ENCODE assay signal across 8 cellular contexts in genomic region chr1:1231400-1232223, GRCh38. TPM values are rescaled to one million over a fixed set of nuclear protein-coding genes. Genes with fewer than 3 reads are reported as not detected.
DNase-seq lines count a peak whose midpoint lies in the region; ATAC-seq and TF ChIP-seq lines count a peak whose summit lies in the region.

SDF4 (minus strand) TSS chr1:1232001; CDS start chr1:1228772, 3,229 bp downstream.

- intact Hi-C loops in activated T-helper 2 cell treated with anti-CD3 and anti-CD28 coated beads, Interferon-gamma antibody, Interleukin-2, Interleukin-4, amounts not matched to agents 10 μg/mL and 5 μg/mL and 100 μg/mL, durations not matched to agents 14 hours and 24 hours and 36 hours (cut with micrococcal nuclease), result loop anchor here (2.0 to 5.0 kb wide), 2 partner anchors 17 to 41 kb away; partner anchors contain the start of genes TNFRSF4 and UBE2J2

- H3K9me3 ChIP-seq in Loucy (ENCODE audit: insufficient read depth, low read depth, low read length) (no peaks in the 10 kb centered on the region), RWPE2 (ENCODE audit: severe bottlenecking) (no peaks in the 10 kb centered on the region)

- H3K27ac Mint-ChIP-seq in activated T-helper 2 cell treated with anti-CD3 and anti-CD28 coated beads, Interferon-gamma antibody, Interleukin-2, Interleukin-4, amounts not matched to agents 10 μg/mL and 5 μg/mL and 100 μg/mL, durations not matched to agents 14 hours and 24 hours and 36 hours, result peak within 1 kb of the TSS; percentile 81
- peak within 1 kb of the TSS; percentile 74 to 97 (median 92) for H3K27ac Mint-ChIP-seq in naive thymus-derived CD8-positive, alpha-beta T cell
- H3K27ac Mint-ChIP-seq in stimulated activated naive B cell treated with anti-CD40 and anti-IgM and Interleukin-4, amounts not matched to agents 10 μg/mL and 1 μg/mL and 100 μg/mL, for 72 hours, result peak within 1 kb of the TSS; percentile 94

- H3K4me1 Mint-ChIP-seq in activated T-helper 2 cell treated with anti-CD3 and anti-CD28 coated beads, Interferon-gamma antibody, Interleukin-2, Interleukin-4, amounts not matched to agents 10 μg/mL and 5 μg/mL and 100 μg/mL, durations not matched to agents 14 hours and 24 hours and 36 hours (ENCODE audit: low read depth), result peaks cover 23% of the 10 kb centered on the region
- peaks cover 14 to 43% (median 37%) of the 10 kb centered on the region in 4 donors for H3K4me1 Mint-ChIP-seq in naive thymus-derived CD8-positive, alpha-beta T cell
- H3K4me1 Mint-ChIP-seq in stimulated activated naive B cell treated with anti-CD40 and anti-IgM and Interleukin-4, amounts not matched to agents 10 μg/mL and 1 μg/mL and 100 μg/mL, for 72 hours, result peaks cover 27 to 53% of the 10 kb centered on the region in 2 donors

- ATAC-seq in RWPE2 (ENCODE audit: low read depth), result peak; percentile 88
- ATAC-seq in naive thymus-derived CD8-positive, alpha-beta T cell, result peak; percentile 93 to 96
- ATAC-seq in stimulated activated naive B cell treated with anti-CD40 and anti-IgM and Interleukin-4, amounts not matched to agents 10 μg/mL and 1 μg/mL and 100 μg/mL, for 72 hours (replicated peaks), result peak; percentile 95 to 98

- no peaks in the 10 kb centered on the region for H3K9me2 ChIP-seq in Loucy (replicated peaks; ENCODE audit: low read depth, low read length)

- peak within 1 kb of the TSS; percentile 87 for H2AFZ ChIP-seq in Loucy (ENCODE audit: low read length)

- POLR2A ChIA-PET in naive thymus-derived CD8-positive, alpha-beta T cell (lab: Charles Lee), result interaction anchor here (0.6 to 1.6 kb wide), 6 partner anchors 16 to 74 kb away, joined by 3 to 6 read pairs (median 4); partner anchors contain the start of gene UBE2J2

- H3K27me3 ChIP-seq in H7 (ENCODE audit: control insufficient read depth, insufficient read depth, low read length), result no peaks in the 10 kb centered on the region
- no peaks in the 10 kb centered on the region for H3K27me3 ChIP-seq in Loucy (ENCODE audit: insufficient read depth, low read length, poor library complexity, severe bottlenecking)
- no peaks in the 10 kb centered on the region for H3K27me3 ChIP-seq in RWPE2 (ENCODE audit: insufficient read depth, poor library complexity, severe bottlenecking)

- H3K4me3 Mint-ChIP-seq in activated T-helper 2 cell treated with anti-CD3 and anti-CD28 coated beads, Interferon-gamma antibody, Interleukin-2, Interleukin-4, amounts not matched to agents 10 μg/mL and 5 μg/mL and 100 μg/mL, durations not matched to agents 14 hours and 24 hours and 36 hours (ENCODE audit: low read depth), result peak within 1 kb of the TSS; percentile 92
- peak within 1 kb of the TSS; percentile 83 to 96 (median 91) for H3K4me3 Mint-ChIP-seq in naive thymus-derived CD8-positive, alpha-beta T cell
- H3K4me3 Mint-ChIP-seq in stimulated activated naive B cell treated with anti-CD40 and anti-IgM and Interleukin-4, amounts not matched to agents 10 μg/mL and 1 μg/mL and 100 μg/mL, for 72 hours, result peak within 1 kb of the TSS; percentile 87 to 94

- H3K79me2 ChIP-seq in Loucy (ENCODE audit: insufficient read depth, low read length), result peaks cover 81% of the 10 kb centered on the region

- H3K27ac ChIP-seq in RWPE2 (ENCODE audit: poor library complexity, severe bottlenecking), result peak within 1 kb of the TSS; percentile 63

- no peaks in the 10 kb centered on the region; the same call in none of the 2 replicates for H3K36me3 ChIP-seq in H7 (replicated peaks; ENCODE audit: control insufficient read depth, insufficient read depth, low read length)
- H3K36me3 ChIP-seq in Loucy (ENCODE audit: insufficient read depth, low read length), result peaks cover 4% of the 10 kb centered on the region; the same call in 1 of the 2 replicates
- H3K36me3 ChIP-seq in RWPE2 (ENCODE audit: low read depth), result peaks cover 31% of the 10 kb centered on the region

- no peaks in the 10 kb centered on the region for H3F3A ChIP-seq in Loucy (ENCODE audit: low read depth)

- H3K4me1 ChIP-seq in Loucy (ENCODE audit: insufficient read depth, low read length, poor library complexity, severe bottlenecking), result peaks cover 25% of the 10 kb centered on the region
- no peaks in the 10 kb centered on the region for H3K4me1 ChIP-seq in RWPE2 (ENCODE audit: insufficient read depth, poor library complexity, severe bottlenecking)

- peak within 1 kb of the TSS; percentile 87 for H3K4me2 ChIP-seq in Loucy (ENCODE audit: low read depth, low read length, poor library complexity, severe bottlenecking)

- H4K20me1 ChIP-seq in Loucy (ENCODE audit: insufficient read depth, low read length, poor library complexity, severe bottlenecking), result peaks cover 20% of the 10 kb centered on the region

- no peaks in the 10 kb centered on the region for H3K9me3 Mint-ChIP-seq in activated T-helper 2 cell treated with anti-CD3 and anti-CD28 coated beads, Interferon-gamma antibody, Interleukin-2, Interleukin-4, amounts not matched to agents 10 μg/mL and 5 μg/mL and 100 μg/mL, durations not matched to agents 14 hours and 24 hours and 36 hours
- H3K9me3 Mint-ChIP-seq in naive thymus-derived CD8-positive, alpha-beta T cell, result no peaks in the 10 kb centered on the region
- H3K9me3 Mint-ChIP-seq in stimulated activated naive B cell treated with anti-CD40 and anti-IgM and Interleukin-4, amounts not matched to agents 10 μg/mL and 1 μg/mL and 100 μg/mL, for 72 hours, result no peaks in the 10 kb centered on the region

- H3K36me3 Mint-ChIP-seq in activated T-helper 2 cell treated with anti-CD3 and anti-CD28 coated beads, Interferon-gamma antibody, Interleukin-2, Interleukin-4, amounts not matched to agents 10 μg/mL and 5 μg/mL and 100 μg/mL, durations not matched to agents 14 hours and 24 hours and 36 hours (ENCODE audit: low read depth), result peaks cover 49% of the 10 kb centered on the region
- peaks cover 0 to 11% (median 0%) of the 10 kb centered on the region in 3 donors for H3K36me3 Mint-ChIP-seq in naive thymus-derived CD8-positive, alpha-beta T cell
- peaks cover 18 to 28% of the 10 kb centered on the region in 2 donors for H3K36me3 Mint-ChIP-seq in stimulated activated naive B cell treated with anti-CD40 and anti-IgM and Interleukin-4, amounts not matched to agents 10 μg/mL and 1 μg/mL and 100 μg/mL, for 72 hours

- DNase-seq in ELF-1 (ENCODE audit: low read depth, low spot score), result peak; percentile 98
- DNase-seq in H7, result peak; percentile 100
- DNase-seq in RWPE2 (ENCODE audit: low spot score), result peak; percentile 95
- DNase-seq in activated T-helper 2 cell treated with anti-CD3 and anti-CD28 coated beads, Interferon-gamma antibody, Interleukin-2, Interleukin-4, amounts not matched to agents 10 μg/mL and 5 μg/mL and 100 μg/mL, durations not matched to agents 14 hours and 24 hours and 36 hours (ENCODE audit: low spot score), result peak; percentile 97
- peak; percentile 94 for DNase-seq in fibroblast of mammary gland (ENCODE audit: low read depth)
- peak; percentile 92 to 98 (median 96) for DNase-seq in naive thymus-derived CD8-positive, alpha-beta T cell
- DNase-seq in stimulated activated naive B cell treated with anti-CD40 and anti-IgM and Interleukin-4, amounts not matched to agents 10 μg/mL and 1 μg/mL and 100 μg/mL, for 72 hours, result peak; percentile 95

- peak within 1 kb of the TSS; percentile 99 for H3K9ac ChIP-seq in Loucy (ENCODE audit: low read depth, low read length, poor library complexity, severe bottlenecking)

- TF ChIP-seq CTCF in Loucy (conservative IDR thresholded peaks at IDR 0.05; ENCODE audit: low read length) (no peak), RWPE2 (IDR thresholded peaks at IDR 0.05; ENCODE audit: poor library complexity, severe bottlenecking) (no peak), fibroblast of mammary gland (conservative IDR thresholded peaks at IDR 0.05; ENCODE audit: control insufficient read depth, insufficient read depth, low read depth, low read length) (no peak)

- H3K4me3 ChIP-seq in H7 (ENCODE audit: insufficient read depth, low read depth, low read length) (peak within 1 kb of the TSS; percentile 91), Loucy (ENCODE audit: low read length, poor library complexity, severe bottlenecking) (peak within 1 kb of the TSS; percentile 97), RWPE2 (ENCODE audit: severe bottlenecking) (peak within 1 kb of the TSS; percentile 90), fibroblast of mammary gland (ENCODE audit: control insufficient read depth, low read depth, low read length) (peak within 1 kb of the TSS; percentile 93)

- H3K27me3 Mint-ChIP-seq in activated T-helper 2 cell treated with anti-CD3 and anti-CD28 coated beads, Interferon-gamma antibody, Interleukin-2, Interleukin-4, amounts not matched to agents 10 μg/mL and 5 μg/mL and 100 μg/mL, durations not matched to agents 14 hours and 24 hours and 36 hours (ENCODE audit: low read depth), result no peaks in the 10 kb centered on the region
- H3K27me3 Mint-ChIP-seq in naive thymus-derived CD8-positive, alpha-beta T cell, result no peaks in the 10 kb centered on the region
- H3K27me3 Mint-ChIP-seq in stimulated activated naive B cell treated with anti-CD40 and anti-IgM and Interleukin-4, amounts not matched to agents 10 μg/mL and 1 μg/mL and 100 μg/mL, for 72 hours, result no peaks in the 10 kb centered on the region

RNA-seq across cellular contexts. Expression of gene SDF4, which starts in this region (rescaled TPM):
- total RNA-seq in H7 (2014; rRNA removed; shearing (Covaris generic)), result 102 and 127 TPM in 2 replicates
- total RNA-seq in activated T-helper 2 cell treated with anti-CD3 and anti-CD28 coated beads, Interferon-gamma antibody, Interleukin-2, Interleukin-4, amounts not matched to agents 10 μg/mL and 5 μg/mL and 100 μg/mL, durations not matched to agents 14 hours and 24 hours and 36 hours, result 161 and 164 TPM in 2 replicates
- 100 to 1,000 TPM; 110 to 115 TPM for total RNA-seq in naive thymus-derived CD8-positive, alpha-beta T cell
- polyA plus RNA-seq in naive thymus-derived CD8-positive, alpha-beta T cell, result 10 to 100 TPM; 73.8 to 86.3 (median 76.7) TPM

Comparison
In these comparisons a context has a peak if more than half of its experiments do, and no peak if none do; other contexts are left out.
1. Peak in every context shown above with its lines: DNase-seq, ATAC-seq, H3K4me3 ChIP-seq and H3K27ac ChIP-seq.